8 cellular contexts compared by ENCODE assay signal in the genomic region with DNA sequence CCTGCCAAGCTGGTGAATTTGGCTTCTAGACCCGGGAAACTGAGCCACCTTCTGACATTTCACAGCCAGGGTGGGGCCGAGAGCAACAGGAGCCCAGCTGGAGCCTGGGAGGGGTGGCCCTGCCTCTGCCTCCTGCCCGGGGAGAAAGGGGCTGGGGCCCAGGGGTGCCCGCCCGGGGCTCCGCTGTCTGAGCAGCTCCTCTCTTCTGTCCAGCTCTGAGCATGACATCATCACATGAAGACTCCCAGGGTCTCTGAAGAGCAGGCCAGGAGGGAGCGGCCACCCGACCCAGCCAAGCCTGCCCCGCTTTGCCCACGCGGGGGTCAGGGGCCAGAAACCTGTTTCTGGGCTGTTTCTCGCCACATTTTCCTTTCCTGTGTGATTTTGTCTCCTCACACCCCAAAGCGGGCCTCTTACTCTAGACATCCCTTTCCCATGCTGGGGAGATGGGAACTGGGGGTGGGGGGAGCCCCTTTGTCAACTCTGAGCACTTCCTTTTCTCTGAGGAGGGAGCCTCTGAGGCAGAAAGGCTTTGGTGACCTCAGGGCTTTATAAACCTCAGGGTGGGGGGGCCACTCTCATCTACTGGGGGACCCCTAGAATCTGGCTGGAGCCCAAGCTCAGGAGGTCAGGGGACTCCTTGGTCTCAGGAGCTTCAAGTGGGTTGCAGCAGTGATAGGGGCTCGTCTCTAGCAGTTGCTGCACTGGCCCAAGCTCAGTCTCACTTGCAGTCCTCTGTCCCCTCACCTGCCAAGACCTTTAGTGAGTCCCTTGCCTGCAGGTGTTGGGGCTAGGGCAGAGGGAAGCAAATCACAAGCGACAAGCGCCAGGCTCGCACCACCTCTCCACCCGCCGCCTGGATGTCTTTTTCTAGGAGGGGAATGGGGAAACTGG. TPM values are rescaled to one million over a fixed set of nuclear protein-coding genes. Genes with fewer than 3 reads are reported as not detected.
DNase-seq lines count a peak whose midpoint lies in the region; ATAC-seq and TF ChIP-seq lines count a peak whose summit lies in the region.

No MANE protein-coding gene starts in this region.

- no peaks in the 10 kb centered on the region for H3K27me3 ChIP-seq in CD8-positive, alpha-beta memory T cell (ENCODE audit: insufficient read depth, low read length, poor library complexity, severe bottlenecking)
- no peaks in the 10 kb centered on the region; the same call in 1 of the 2 replicates for H3K27me3 ChIP-seq in OCI-LY1 (ENCODE audit: insufficient read depth, low read length)

- peak in 3 of 5 donors; percentile 31 to 56 (median 55) for DNase-seq in CD8-positive, alpha-beta memory T cell
- peak; percentile 71 to 77 for DNase-seq in stimulated activated CD4-positive, alpha-beta T cell treated with anti-CD3 and anti-CD28 coated beads, Interleukin-2, amount 100 ng/mL, for 24 hours
- no peak for DNase-seq in UCSD-AML1 (lab: John Stamatoyannopoulos, UW; ENCODE audit: unreplicated experiment)
- no peak for DNase-seq in cerebellar cortex (ENCODE audit: low spot score)
- no peak for DNase-seq in DMS79 treated with DMSO at 0.1 percent for 48 hours (lab: John Stamatoyannopoulos, UW)

- H3K4me1 Mint-ChIP-seq in CD8-positive, alpha-beta memory T cell = peaks cover 45 to 70% (median 46%) of the 10 kb centered on the region in 3 donors

- H3K9me3 ChIP-seq in CD8-positive, alpha-beta memory T cell (ENCODE audit: low read length) = no peaks in the 10 kb centered on the region
- no peaks in the 10 kb centered on the region for H3K9me3 ChIP-seq in OCI-LY1 (ENCODE audit: low read length)

- no peaks in the 10 kb centered on the region for H3K27me3 Mint-ChIP-seq in CD8-positive, alpha-beta memory T cell

- H3K36me3 ChIP-seq in CD8-positive, alpha-beta memory T cell (ENCODE audit: insufficient read depth, low read length) = peaks cover 16% of the 10 kb centered on the region
- H3K36me3 ChIP-seq in OCI-LY1 (ENCODE audit: insufficient read depth, low read length) = peaks cover 10% of the 10 kb centered on the region

- peak overlapping the region; percentile 71 to 91 (median 82) for H3K4me3 Mint-ChIP-seq in CD8-positive, alpha-beta memory T cell

- peak overlapping the region; percentile 62 for H3K4me2 ChIP-seq in OCI-LY1 (ENCODE audit: low read length)

- no peak overlapping the region for H3K9ac ChIP-seq in OCI-LY1 (ENCODE audit: low read length)

- peaks cover 0 to 21% (median 5%) of the 10 kb centered on the region in 3 donors for H3K36me3 Mint-ChIP-seq in CD8-positive, alpha-beta memory T cell

- H2AFZ ChIP-seq in OCI-LY1 (ENCODE audit: low read length) = no peak overlapping the region

- H4K20me1 ChIP-seq in OCI-LY1 (ENCODE audit: insufficient read depth, low read length) = no peaks in the 10 kb centered on the region

- POLR2A ChIA-PET in CD8-positive, alpha-beta memory T cell (lab: Charles Lee) = interaction anchor here (0.6 to 4.3 kb wide), 13 partner anchors 10 to 152 kb away, joined by 3 to 38 read pairs (median 4); a partner anchor contains a TSS

- H3K4me3 ChIP-seq in CD8-positive, alpha-beta memory T cell (ENCODE audit: low read length) = peak overlapping the region; percentile 59
- peak overlapping the region; percentile 41 for H3K4me3 ChIP-seq in OCI-LY1 (ENCODE audit: low read depth, low read length, poor library complexity, severe bottlenecking)

- no peaks in the 10 kb centered on the region for H3K79me2 ChIP-seq in OCI-LY1 (ENCODE audit: insufficient read depth, low read length)

- H3K27ac ChIP-seq in CD8-positive, alpha-beta memory T cell (ENCODE audit: low read depth, low read length) = peak overlapping the region; percentile 67
- no peak overlapping the region for H3K27ac ChIP-seq in OCI-LY1 (ENCODE audit: low read depth, low read length, poor library complexity, severe bottlenecking)

- CTCF ChIA-PET in CD8-positive, alpha-beta memory T cell (lab: Charles Lee) = interaction anchor here (2.0 to 7.3 kb wide), 6 partner anchors 7 to 151 kb away, joined by 4 to 50 read pairs (median 28); no protein-coding TSS in a partner anchor

- ATAC-seq in GM21529 (IDR thresholded peaks at IDR 0.05; ENCODE audit: unreplicated experiment) (peak; percentile 14), esophagus mucosa (peak; percentile 17)

- TF ChIP-seq CTCF in OCI-LY1 (IDR thresholded peaks at IDR 0.05; ENCODE audit: low read length) = no peak

- H3F3A ChIP-seq in OCI-LY1 (ENCODE audit: insufficient read depth, low read length) = no peaks in the 10 kb centered on the region

- no peaks in the 10 kb centered on the region for H3K9me2 ChIP-seq in OCI-LY1 (ENCODE audit: low read depth, low read length)

- peak overlapping the region; percentile 92 to 98 (median 94) for H3K27ac Mint-ChIP-seq in CD8-positive, alpha-beta memory T cell

- no peaks in the 10 kb centered on the region for H3K9me3 Mint-ChIP-seq in CD8-positive, alpha-beta memory T cell

- H3K4me1 ChIP-seq in CD8-positive, alpha-beta memory T cell (ENCODE audit: insufficient read depth, low read length) = peaks cover 66% of the 10 kb centered on the region
- H3K4me1 ChIP-seq in OCI-LY1 (ENCODE audit: insufficient read depth, low read length, severe bottlenecking) = peaks cover 23% of the 10 kb centered on the region

RNA-seq across cellular contexts. Expression of a gene that starts 7.6 kb away (rescaled TPM):
- 100 to 1,000 TPM; 125 to 133 TPM for total RNA-seq in CD8-positive, alpha-beta memory T cell
- 8.7 TPM for polyA plus RNA-seq in CD8-positive, alpha-beta memory T cell
- total RNA-seq in esophagus mucosa = 86.9 TPM

RNA-seq across cellular contexts. Expression of a gene that starts 32.5 kb away (rescaled TPM):
- total RNA-seq in CD8-positive, alpha-beta memory T cell = 10 to 100 TPM; 13.9 TPM
- polyA plus RNA-seq in CD8-positive, alpha-beta memory T cell = 10.7 TPM
- 0.32 TPM for total RNA-seq in esophagus mucosa

RNA-seq across cellular contexts. Expression of a gene that starts 35.3 kb away (rescaled TPM):
- total RNA-seq in CD8-positive, alpha-beta memory T cell = 1 to 10 TPM; 2.4 to 2.5 TPM
- 0.22 TPM for polyA plus RNA-seq in CD8-positive, alpha-beta memory T cell
- total RNA-seq in esophagus mucosa = 1.6 TPM

Comparison
In these comparisons a context has a peak if more than half of its experiments do, and no peak if none do; other contexts are left out.
1. DNase-seq: peak in CD8-positive, alpha-beta memory T cell (3 of 5) and stimulated activated CD4-positive, alpha-beta T cell treated with anti-CD3 and anti-CD28 coated beads, Interleukin-2, amount 100 ng/mL, for 24 hours (2 of 2); none in UCSD-AML1 (single experiment), cerebellar cortex (single experiment) and DMS79 treated with DMSO at 0.1 percent for 48 hours (single experiment).
2. RNA of a gene that starts 32.5 kb away (total RNA-seq): 13.9 TPM in CD8-positive, alpha-beta memory T cell; 0.32 TPM in esophagus mucosa (single experiment); every median in the first group is over 10 times any median in the second.